In genomic region chr19:54696117-54696548, GRCh38 we compare ENCODE assay signal across 22 cellular contexts. TPM values are rescaled to one million over a fixed set of nuclear protein-coding genes. Genes with fewer than 3 reads are reported as not detected.
"Had no signal": no experiment of that assay in that cellular context is flagged by ENCODE, and none has a peak within 500 bp of the region (broad histone marks: within the 10 kb centered on the region; RNA-seq: fewer than 3 reads in every experiment).

No MANE protein-coding gene starts in this region.

- H3K9me3 ChIP-seq: gastrocnemius medialis, lower lobe of right lung, testis, upper lobe of left lung had no signal

- H3K9me3 Mint-ChIP-seq: activated CD4-positive, alpha-beta T cell treated with anti-CD3 and anti-CD28 coated beads, Interleukin-2, amount 10 ng/mL, durations not matched to agents 7 days and 5 days had no signal

- H3K4me3 ChIP-seq: gastrocnemius medialis, heart left ventricle, lower lobe of right lung, ovary, stomach, testis, upper lobe of left lung had no signal

- ATAC-seq: activated T-helper 17 cell treated with anti-CD3 and anti-CD28 coated beads, Interleukin-2, amount 50 U/mL, for 72 hours; gastrocnemius medialis; heart left ventricle; left cardiac atrium; sciatic nerve had no signal

- H3K4me1 ChIP-seq: gastrocnemius medialis, lower lobe of right lung, stomach, testis had no signal

- H3K4me3 Mint-ChIP-seq: activated CD4-positive, alpha-beta T cell treated with anti-CD3 and anti-CD28 coated beads, Interleukin-2, amount 10 ng/mL, durations not matched to agents 7 days and 5 days; activated naive CD4-positive, alpha-beta T cell treated with anti-CD3 and anti-CD28 coated beads for 36 hours; activated T-helper 17 cell treated with anti-CD3 and anti-CD28 coated beads, Interleukin-2, amount 50 U/mL, for 72 hours; endodermal cell; neural crest cell had no signal

- H3K27ac Mint-ChIP-seq: activated CD4-positive, alpha-beta T cell treated with anti-CD3 and anti-CD28 coated beads, Interleukin-2, amount 10 ng/mL, durations not matched to agents 7 days and 5 days; activated naive CD4-positive, alpha-beta T cell treated with anti-CD3 and anti-CD28 coated beads for 36 hours; activated T-helper 17 cell treated with anti-CD3 and anti-CD28 coated beads, Interleukin-2, amount 50 U/mL, for 72 hours; endodermal cell had no signal

- H3K36me3 ChIP-seq: gastrocnemius medialis, heart left ventricle, lower lobe of right lung, ovary, stomach, upper lobe of left lung had no signal

- H3K4me1 Mint-ChIP-seq: activated T-helper 17 cell treated with anti-CD3 and anti-CD28 coated beads, Interleukin-2, amount 50 U/mL, for 72 hours; endodermal cell; neural crest cell had no signal

- H3K27me3 ChIP-seq: gastrocnemius medialis, ovary, testis, upper lobe of left lung had no signal

- DNase-seq: activated CD4-positive, alpha-beta T cell treated with anti-CD3 and anti-CD28 coated beads, Interleukin-2, amount 10 ng/mL, durations not matched to agents 7 days and 5 days; activated CD4-positive, CD25-positive, alpha-beta regulatory T cell; activated naive CD4-positive, alpha-beta T cell treated with anti-CD3 and anti-CD28 coated beads for 36 hours; endodermal cell; gastrocnemius medialis; heart left ventricle; left cardiac atrium; lower lobe of right lung; ovary; stomach; testis; upper lobe of left lung had no signal

- H3K27ac ChIP-seq: gastrocnemius medialis, heart left ventricle, lower lobe of right lung, ovary, stomach, testis, upper lobe of left lung had no signal

RNA-seq across cellular contexts. Expression of gene KIR3DL3, which starts 28.1 kb away (rescaled TPM):
- total RNA-seq: activated CD4-positive, alpha-beta T cell treated with anti-CD3 and anti-CD28 coated beads, Interleukin-2, amount 10 ng/mL, durations not matched to agents 7 days and 5 days; activated naive CD4-positive, alpha-beta T cell treated with anti-CD3 and anti-CD28 coated beads for 36 hours; activated T-helper 17 cell treated with anti-CD3 and anti-CD28 coated beads, Interleukin-2, amount 50 U/mL, for 72 hours; astrocyte; bronchial epithelial cell; chondrocyte; dermis microvascular lymphatic vessel endothelial cell; endodermal cell; epithelial cell of proximal tubule; gastrocnemius medialis; heart left ventricle; left cardiac atrium; lower lobe of right lung; neural crest cell; ovary; pulmonary artery endothelial cell; sciatic nerve; stomach; testis; upper lobe of left lung had no signal
- polyA plus RNA-seq: adipose tissue, heart left ventricle, ovary, stomach had no signal

RNA-seq across cellular contexts. Expression of gene LILRB4, which starts 33.3 kb away (rescaled TPM):
- total RNA-seq: activated CD4-positive, alpha-beta T cell treated with anti-CD3 and anti-CD28 coated beads, Interleukin-2, amount 10 ng/mL, durations not matched to agents 7 days and 5 days; activated naive CD4-positive, alpha-beta T cell treated with anti-CD3 and anti-CD28 coated beads for 36 hours; activated T-helper 17 cell treated with anti-CD3 and anti-CD28 coated beads, Interleukin-2, amount 50 U/mL, for 72 hours; astrocyte; bronchial epithelial cell; chondrocyte; dermis microvascular lymphatic vessel endothelial cell; endodermal cell; epithelial cell of proximal tubule; neural crest cell; pulmonary artery endothelial cell had no signal

RNA-seq across cellular contexts. Expression of gene KIR2DL3, which starts 42.2 kb away (rescaled TPM):
- total RNA-seq: activated CD4-positive, alpha-beta T cell treated with anti-CD3 and anti-CD28 coated beads, Interleukin-2, amount 10 ng/mL, durations not matched to agents 7 days and 5 days; activated naive CD4-positive, alpha-beta T cell treated with anti-CD3 and anti-CD28 coated beads for 36 hours; activated T-helper 17 cell treated with anti-CD3 and anti-CD28 coated beads, Interleukin-2, amount 50 U/mL, for 72 hours; astrocyte; bronchial epithelial cell; chondrocyte; dermis microvascular lymphatic vessel endothelial cell; endodermal cell; epithelial cell of proximal tubule; gastrocnemius medialis; left cardiac atrium; neural crest cell; ovary; pulmonary artery endothelial cell; sciatic nerve; stomach; testis had no signal
- polyA plus RNA-seq: heart left ventricle, stomach had no signal
